ENCODE assay signal across 16 cellular contexts in genomic region chr10:97690138-97690537, GRCh38. TPM values are rescaled to one million over a fixed set of nuclear protein-coding genes. Genes with fewer than 3 reads are reported as not detected.
DNase-seq lines count a peak whose midpoint lies in the region; ATAC-seq and TF ChIP-seq lines count a peak whose summit lies in the region.
"Had no signal": no experiment of that assay in that cellular context is flagged by ENCODE, and none has a peak within 500 bp of the region (broad histone marks: within the 10 kb centered on the region; RNA-seq: fewer than 3 reads in every experiment).

No MANE protein-coding gene starts in this region.

- peaks cover 37% of the 10 kb centered on the region for H3K4me1 Mint-ChIP-seq in HFFc6 (ENCODE audit: low read depth)

- H3K4me3 ChIP-seq in ascending aorta (no peak overlapping the region), tibial artery (no peak overlapping the region)
- H3K4me3 ChIP-seq: BLaER1 had no signal

- H3K27me3 ChIP-seq in ascending aorta (no peaks in the 10 kb centered on the region), foreskin keratinocyte (no peaks in the 10 kb centered on the region), tibial artery (no peaks in the 10 kb centered on the region)
- H3K27me3 ChIP-seq: BLaER1 had no signal

- DNase-seq in HFFc6 (no peak), ascending aorta (ENCODE audit: low spot score in 2 of 2) (no peak), foreskin keratinocyte (peak; percentile 78 to 88), tibial artery (peak in 1 of 2 donors; percentile 23), iPS-NIHi11 (ENCODE audit: low spot score) (no peak)
- no peak for DNase-seq in activated T-cell treated with anti-CD3 and anti-CD28 coated beads, Interleukin-2, amount 50 U/mL, for 48 hours
- DNase-seq in central memory CD4-positive, alpha-beta T cell, result no peak
- DNase-seq: activated CD4-positive, alpha-beta T cell treated with anti-CD3 and anti-CD28 coated beads, Interleukin-2, amount 10 ng/mL, durations not matched to agents 7 days and 5 days; activated CD8-positive, alpha-beta memory T cell treated with anti-CD3 and anti-CD28 coated beads, Interleukin-2, amount 50 U/mL, for 48 hours; activated naive CD4-positive, alpha-beta T cell treated with Interleukin-2 at 50 U/mL for 16 hours; anterior cingulate cortex; left cardiac atrium; midbrain; NCI-H1436 had no signal

- H3K9me3 Mint-ChIP-seq in HFFc6, result no peaks in the 10 kb centered on the region
- H3K9me3 Mint-ChIP-seq: activated CD4-positive, alpha-beta T cell treated with anti-CD3 and anti-CD28 coated beads, Interleukin-2, amount 10 ng/mL, durations not matched to agents 7 days and 5 days; neural crest cell had no signal

- H3K36me3 Mint-ChIP-seq in HFFc6 (ENCODE audit: low read depth), result no peaks in the 10 kb centered on the region; the same call in 1 of the 2 replicates

- H3K4me1 ChIP-seq in ascending aorta (peaks cover 9 to 26% of the 10 kb centered on the region in 2 donors), foreskin keratinocyte (peaks cover 19% of the 10 kb centered on the region), tibial artery (peaks cover 0 to 28% (median 23%) of the 10 kb centered on the region in 4 donors)

- TF ChIP-seq CTCF in HFFc6 (IDR thresholded peaks at IDR 0.05) (no peak), ascending aorta (IDR thresholded peaks at IDR 0.05) (no peak), foreskin keratinocyte (conservative IDR thresholded peaks at IDR 0.05) (peak; percentile 0), tibial artery (IDR thresholded peaks at IDR 0.05) (no peak)

- ATAC-seq in foreskin keratinocyte, result peak; percentile 15
- ATAC-seq: left cardiac atrium had no signal

- H3K27ac ChIP-seq in ascending aorta (peak overlapping the region; percentile 86 to 94), foreskin keratinocyte (peak overlapping the region; percentile 98), tibial artery (peak overlapping the region; percentile 95 to 96)
- H3K27ac ChIP-seq: BLaER1 had no signal

- H3K9me3 ChIP-seq in ascending aorta, result no peaks in the 10 kb centered on the region
- no peaks in the 10 kb centered on the region for H3K9me3 ChIP-seq in tibial artery

- no peaks in the 10 kb centered on the region; the same call in 1 of the 2 replicates for H3K27me3 Mint-ChIP-seq in HFFc6 (ENCODE audit: insufficient read depth)
- H3K27me3 Mint-ChIP-seq: activated CD4-positive, alpha-beta T cell treated with anti-CD3 and anti-CD28 coated beads, Interleukin-2, amount 10 ng/mL, durations not matched to agents 7 days and 5 days had no signal

- H3K4me3 Mint-ChIP-seq in HFFc6, result peak overlapping the region; percentile 62
- H3K4me3 Mint-ChIP-seq: activated CD4-positive, alpha-beta T cell treated with anti-CD3 and anti-CD28 coated beads, Interleukin-2, amount 10 ng/mL, durations not matched to agents 7 days and 5 days had no signal

- H3K36me3 ChIP-seq in ascending aorta, result no peaks in the 10 kb centered on the region
- no peaks in the 10 kb centered on the region for H3K36me3 ChIP-seq in tibial artery
- H3K36me3 ChIP-seq: BLaER1 had no signal

- intact Hi-C loops in ascending aorta (cut with DNase I) (no loop called here), tibial artery (cut with DNase I; ENCODE audit: low total_unique reads) (no loop called here)

- H3K27ac Mint-ChIP-seq in HFFc6, result peak overlapping the region; percentile 97
- H3K27ac Mint-ChIP-seq: activated CD4-positive, alpha-beta T cell treated with anti-CD3 and anti-CD28 coated beads, Interleukin-2, amount 10 ng/mL, durations not matched to agents 7 days and 5 days had no signal

RNA-seq across cellular contexts. Expression of gene AVPI1, which starts 3.1 kb away (rescaled TPM):
- 10 to 100 TPM; 28.2 to 44.8 (median 39.5) TPM for total RNA-seq in HFFc6 (2021; fragmentation: NEBNext Ultra II Directional; extraction: Animal tissue kit (Norgen Biotek cat#: 25700))
- 23.7 TPM for total RNA-seq in ascending aorta
- total RNA-seq in foreskin keratinocyte, result 19.7 and 22.7 TPM in 2 replicates
- polyA plus RNA-seq in foreskin keratinocyte, result 20.4 and 24.0 TPM in 2 replicates

RNA-seq across cellular contexts. Expression of gene MARVELD1, which starts 23.4 kb away (rescaled TPM):
- 10 to 100 TPM; 76.7 to 94.7 (median 80.9) TPM for total RNA-seq in HFFc6 (2021; fragmentation: NEBNext Ultra II Directional; extraction: Animal tissue kit (Norgen Biotek cat#: 25700))
- total RNA-seq in ascending aorta (43.7 TPM), foreskin keratinocyte (52.9 and 58.6 TPM in 2 replicates)
- polyA plus RNA-seq in foreskin keratinocyte, result 47.6 and 53.0 TPM in 2 replicates

RNA-seq across cellular contexts. Expression of gene ZFYVE27, which starts 46.8 kb away (rescaled TPM):
- total RNA-seq in HFFc6 (2021; fragmentation: NEBNext Ultra II Directional; extraction: Animal tissue kit (Norgen Biotek cat#: 25700)), result 10 to 100 TPM; 16.6 to 23.0 (median 18.3) TPM
- 62.2 TPM for total RNA-seq in ascending aorta
- 15.3 and 18.3 TPM in 2 replicates for total RNA-seq in foreskin keratinocyte
- 14.1 and 14.2 TPM in 2 replicates for polyA plus RNA-seq in foreskin keratinocyte

RNA-seq across cellular contexts. Expression of gene PI4K2A, which starts 49.7 kb away (rescaled TPM):
- total RNA-seq in HFFc6 (2021; fragmentation: NEBNext Ultra II Directional; extraction: Animal tissue kit (Norgen Biotek cat#: 25700)), result 10 to 100 TPM; 26.7 to 35.3 (median 31.6) TPM
- total RNA-seq in ascending aorta (33.7 TPM), foreskin keratinocyte (28.9 and 34.3 TPM in 2 replicates)
- polyA plus RNA-seq in foreskin keratinocyte, result 25.7 and 28.1 TPM in 2 replicates

RNA-seq across cellular contexts. Expression of gene MORN4, which starts 56.8 kb away (rescaled TPM):
- total RNA-seq in HFFc6 (2021; fragmentation: NEBNext Ultra II Directional; extraction: Animal tissue kit (Norgen Biotek cat#: 25700)), result 10 to 100 TPM in 3 of 6 experiments, 1 to 10 TPM in 3; 9.4 to 11.3 (median 10.1) TPM
- total RNA-seq in ascending aorta, result 2.3 TPM
- 7.4 and 9.7 TPM in 2 replicates for total RNA-seq in foreskin keratinocyte
- polyA plus RNA-seq in foreskin keratinocyte, result 8.9 and 11.3 TPM in 2 replicates

Comparison
In these comparisons a context has a peak if more than half of its experiments do, and no peak if none do; other contexts are left out.
1. DNase-seq: peak in foreskin keratinocyte (2 of 2); none in HFFc6 (single experiment), ascending aorta (0 of 2), iPS-NIHi11 (single experiment), activated T-cell treated with anti-CD3 and anti-CD28 coated beads, Interleukin-2, amount 50 U/mL, for 48 hours (0 of 2) and central memory CD4-positive, alpha-beta T cell (single experiment).
2. Peak in every context shown above with its lines, with median percentiles within 50 percentile points of each other: H3K27ac ChIP-seq.